7 cellular contexts compared by ENCODE assay signal in genomic region chr6:149927025-149927424, GRCh38. TPM values are rescaled to one million over a fixed set of nuclear protein-coding genes. Genes with fewer than 3 reads are reported as not detected.
"Had no signal": no experiment of that assay in that cellular context is flagged by ENCODE, and none has a peak within 500 bp of the region (broad histone marks: within the 10 kb centered on the region; RNA-seq: fewer than 3 reads in every experiment).

No MANE protein-coding gene starts in this region.

RNA-seq across cellular contexts. Expression of gene RAET1G, which starts 4.1 kb away (rescaled TPM):
- total RNA-seq: testis, thoracic aorta, transverse colon had no signal

RNA-seq across cellular contexts. Expression of gene ULBP2, which starts 14.8 kb away (rescaled TPM):
- total RNA-seq: transverse colon, vagina had no signal

RNA-seq across cellular contexts. Expression of gene RAET1E, which starts 29.1 kb away (rescaled TPM):
- total RNA-seq: stomach, temporal lobe, thoracic aorta, transverse colon had no signal

RNA-seq across cellular contexts. Expression of gene ULBP1, which starts 36.7 kb away (rescaled TPM):
- total RNA-seq: transverse colon, uterus, vagina had no signal
